ENCODE assay signal across 18 cellular contexts in the genomic region with DNA sequence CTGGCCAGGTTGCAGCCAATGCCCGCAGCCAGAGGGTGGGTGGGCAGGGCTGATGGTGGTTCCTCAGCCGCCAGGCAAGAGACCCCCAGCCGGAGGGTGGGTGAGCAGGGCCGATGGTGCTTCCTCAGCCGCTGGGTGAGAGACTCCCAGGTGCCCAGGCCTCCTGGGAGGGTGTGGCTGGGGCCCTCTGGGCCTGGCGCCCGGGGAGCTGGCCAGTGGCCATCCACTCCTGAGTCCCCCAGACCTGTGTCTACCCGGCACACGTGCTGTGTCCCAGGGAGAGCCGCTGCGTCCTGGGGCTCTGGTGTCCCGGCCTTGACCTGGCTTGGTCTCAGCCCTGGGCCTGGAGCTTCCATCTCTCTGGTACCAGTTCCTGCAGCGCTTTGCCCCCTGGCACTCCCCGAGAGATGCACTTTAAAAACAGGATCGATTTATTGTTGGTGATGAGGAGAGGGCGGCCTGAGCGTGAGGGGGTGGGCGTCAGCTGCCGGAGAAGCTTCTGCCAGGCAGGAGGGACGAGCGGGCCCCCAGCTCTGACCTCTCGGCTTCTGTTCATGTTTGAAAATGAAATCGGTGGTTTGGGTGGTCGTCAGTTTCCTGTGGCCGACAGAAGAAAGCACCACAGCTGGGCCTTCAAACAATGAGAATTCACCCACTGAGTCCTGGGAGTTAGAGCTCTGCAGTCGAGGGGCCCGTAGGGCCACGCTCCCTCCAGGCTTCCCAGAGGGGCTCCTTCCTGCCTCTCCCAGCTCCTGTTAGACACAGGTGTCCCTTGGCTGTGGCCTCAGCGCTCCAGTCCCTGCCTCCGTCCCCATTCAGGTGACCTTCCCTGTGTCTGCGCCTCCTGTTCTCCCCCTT. TPM values are rescaled to one million over a fixed set of nuclear protein-coding genes. Genes with fewer than 3 reads are reported as not detected.
"Had no signal": no experiment of that assay in that cellular context is flagged by ENCODE, and none has a peak within 500 bp of the region (broad histone marks: within the 10 kb centered on the region; RNA-seq: fewer than 3 reads in every experiment).

No MANE protein-coding gene starts in this region.

- DNase-seq: activated CD4-positive, alpha-beta memory T cell treated with anti-CD3 and anti-CD28 coated beads for 36 hours; activated CD8-positive, alpha-beta memory T cell treated with anti-CD3 and anti-CD28 coated beads, Interleukin-2, amount 10 ng/mL, durations not matched to agents 7 days and 5 days; activated effector memory CD4-positive, alpha-beta T cell treated with Interleukin-2 at 50 U/mL for 16 hours; activated T-cell treated with anti-CD3 and anti-CD28 coated beads, Interleukin-2, amount 50 U/mL, for 24 hours; caudate nucleus; effector CD4-positive, alpha-beta T cell; kidney glomerular epithelial cell; stimulated activated CD4-positive, alpha-beta T cell treated with anti-CD3 and anti-CD28 coated beads, Interleukin-4, amount 100 ng/mL, for 4 hours; stimulated activated naive CD8-positive, alpha-beta T cell treated with anti-CD3 and anti-CD28 coated beads, Interleukin-15, Interleukin-2, amounts not matched to agents 100 U/mL and 50 U/mL, for 24 hours had no signal

- H3K4me3 ChIP-seq: colonic mucosa, esophagus muscularis mucosa, lower lobe of right lung, upper lobe of left lung had no signal

- H3K9me3 Mint-ChIP-seq: activated CD4-positive, alpha-beta memory T cell treated with anti-CD3 and anti-CD28 coated beads for 36 hours; activated naive CD4-positive, alpha-beta T cell treated with anti-CD3 and anti-CD28 coated beads, Interleukin-2, amount 50 U/mL, for 24 hours; activated T-cell treated with anti-CD3 and anti-CD28 coated beads, Interleukin-2, amount 50 U/mL, for 24 hours; neural crest cell had no signal

- FAIRE-seq: small intestine had no signal

- H3K27me3 ChIP-seq: colonic mucosa, upper lobe of left lung had no signal

- H3K4me1 ChIP-seq: colonic mucosa had no signal

- H3K36me3 ChIP-seq: colonic mucosa, esophagus muscularis mucosa, lower lobe of right lung, upper lobe of left lung had no signal

- H3K27ac Mint-ChIP-seq: activated CD4-positive, alpha-beta memory T cell treated with anti-CD3 and anti-CD28 coated beads for 36 hours; activated CD8-positive, alpha-beta memory T cell treated with anti-CD3 and anti-CD28 coated beads, Interleukin-2, amount 10 ng/mL, durations not matched to agents 7 days and 5 days; activated naive CD4-positive, alpha-beta T cell treated with anti-CD3 and anti-CD28 coated beads, Interleukin-2, amount 50 U/mL, for 24 hours; activated T-cell treated with anti-CD3 and anti-CD28 coated beads, Interleukin-2, amount 50 U/mL, for 24 hours had no signal

- ATAC-seq: activated CD8-positive, alpha-beta memory T cell treated with anti-CD3 and anti-CD28 coated beads, Interleukin-2, amount 10 ng/mL, durations not matched to agents 7 days and 5 days; lower lobe of right lung; stimulated activated naive CD8-positive, alpha-beta T cell treated with anti-CD3 and anti-CD28 coated beads, Interleukin-15, Interleukin-2, amounts not matched to agents 100 U/mL and 50 U/mL, for 24 hours had no signal

- H3K4me1 Mint-ChIP-seq: activated CD8-positive, alpha-beta memory T cell treated with anti-CD3 and anti-CD28 coated beads, Interleukin-2, amount 10 ng/mL, durations not matched to agents 7 days and 5 days; activated naive CD4-positive, alpha-beta T cell treated with anti-CD3 and anti-CD28 coated beads, Interleukin-2, amount 50 U/mL, for 24 hours had no signal

- H3K9me3 ChIP-seq: colonic mucosa, esophagus muscularis mucosa, lower lobe of right lung, upper lobe of left lung had no signal

- H3K4me3 Mint-ChIP-seq: activated CD4-positive, alpha-beta memory T cell treated with anti-CD3 and anti-CD28 coated beads for 36 hours; activated CD8-positive, alpha-beta memory T cell treated with anti-CD3 and anti-CD28 coated beads, Interleukin-2, amount 10 ng/mL, durations not matched to agents 7 days and 5 days; activated naive CD4-positive, alpha-beta T cell treated with anti-CD3 and anti-CD28 coated beads, Interleukin-2, amount 50 U/mL, for 24 hours; activated T-cell treated with anti-CD3 and anti-CD28 coated beads, Interleukin-2, amount 50 U/mL, for 24 hours; neural crest cell had no signal

- H3K27ac ChIP-seq: colonic mucosa, esophagus muscularis mucosa, lower lobe of right lung, upper lobe of left lung had no signal

- H3K36me3 Mint-ChIP-seq: activated CD4-positive, alpha-beta memory T cell treated with anti-CD3 and anti-CD28 coated beads for 36 hours; activated CD8-positive, alpha-beta memory T cell treated with anti-CD3 and anti-CD28 coated beads, Interleukin-2, amount 10 ng/mL, durations not matched to agents 7 days and 5 days; activated naive CD4-positive, alpha-beta T cell treated with anti-CD3 and anti-CD28 coated beads, Interleukin-2, amount 50 U/mL, for 24 hours had no signal

RNA-seq across cellular contexts. Expression of gene DOK7, which starts 6.5 kb away (rescaled TPM):
- total RNA-seq: activated CD4-positive, alpha-beta memory T cell treated with anti-CD3 and anti-CD28 coated beads for 36 hours; activated CD8-positive, alpha-beta memory T cell treated with anti-CD3 and anti-CD28 coated beads, Interleukin-2, amount 10 ng/mL, durations not matched to agents 7 days and 5 days; glomerular endothelial cell; neural crest cell; T-helper 1 cell treated with Interleukin-12 subunit alpha and Interleukin-12 subunit beta and Interleukin-4 antibody, amounts not matched to agents 30 ng/mL and 1 ng/mL, for 36 hours had no signal

RNA-seq across cellular contexts. Expression of gene HGFAC, which starts 27.8 kb away (rescaled TPM):
- total RNA-seq: activated CD4-positive, alpha-beta memory T cell treated with anti-CD3 and anti-CD28 coated beads for 36 hours; activated CD8-positive, alpha-beta memory T cell treated with anti-CD3 and anti-CD28 coated beads, Interleukin-2, amount 10 ng/mL, durations not matched to agents 7 days and 5 days; T-helper 1 cell treated with Interleukin-12 subunit alpha and Interleukin-12 subunit beta and Interleukin-4 antibody, amounts not matched to agents 30 ng/mL and 1 ng/mL, for 36 hours had no signal
